8 cellular contexts compared by ENCODE assay signal in the genomic region with DNA sequence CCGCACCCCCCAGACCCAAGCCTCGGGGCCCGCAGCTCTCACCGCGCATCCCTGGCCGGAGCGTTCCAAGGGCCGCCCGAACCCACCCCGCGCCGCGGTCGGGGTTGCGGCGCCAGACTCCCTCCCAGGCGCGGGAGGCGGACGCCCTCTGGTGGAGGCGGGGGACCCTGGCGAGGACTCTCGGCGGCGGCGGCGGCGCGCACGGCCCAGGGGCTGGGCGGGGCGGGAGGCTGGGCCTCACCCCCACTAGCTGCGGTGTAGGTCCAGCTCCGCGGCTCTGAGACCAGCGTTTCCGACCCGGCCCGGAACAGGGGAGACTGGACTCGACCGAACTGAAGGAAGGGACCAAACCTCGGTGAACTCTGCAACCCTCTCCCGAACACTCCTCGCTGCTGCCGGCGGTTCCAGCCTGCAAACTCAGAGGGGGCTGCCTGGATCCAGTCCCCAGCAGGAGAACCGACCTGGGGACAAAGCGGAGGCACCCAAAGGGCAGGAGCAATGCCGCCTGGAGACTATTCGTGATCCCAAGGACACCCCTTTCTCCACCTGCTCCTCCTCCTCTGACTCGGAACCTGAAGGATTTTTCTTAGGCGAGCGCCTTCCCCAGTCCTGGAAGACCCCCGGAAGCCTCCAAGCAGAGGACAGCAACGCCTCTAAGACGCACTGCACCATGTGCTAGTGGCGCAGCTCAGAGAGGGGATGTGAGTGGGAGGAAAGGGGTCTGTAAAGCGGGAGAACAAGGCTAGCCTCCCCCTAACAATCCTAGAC. TPM values are rescaled to one million over a fixed set of nuclear protein-coding genes. Genes with fewer than 3 reads are reported as not detected.
DNase-seq lines count a peak whose midpoint lies in the region; ATAC-seq and TF ChIP-seq lines count a peak whose summit lies in the region.

No MANE protein-coding gene starts in this region.

- H3K9me3 ChIP-seq in AG04450 (ENCODE audit: control insufficient read depth, insufficient read depth, low read length), result no peaks in the 10 kb centered on the region; the same call in 1 of the 2 replicates

- DNase-seq in AG04450 (ENCODE audit: low read depth, low spot score) (no peak), NCI-H446 treated with DMSO at 0.1 percent for 48 hours (lab: John Stamatoyannopoulos, UW) (peak; percentile 36), left kidney (ENCODE audit: low read depth, low spot score) (peak; percentile 95)
- peak; percentile 91 for DNase-seq in activated CD4-positive, alpha-beta T cell treated with anti-CD3 and anti-CD28 coated beads for 48 hours
- DNase-seq in stimulated activated CD4-positive, alpha-beta T cell treated with anti-CD3 and anti-CD28 coated beads, Interleukin-1b, Interleukin-23, amount 100 ng/mL, for 48 hours, result peak; percentile 83

- peak; percentile 54 for TF ChIP-seq CTCF in AG04450 (IDR thresholded peaks at IDR 0.05; ENCODE audit: low read depth, low read length)

- H3K27me3 ChIP-seq in AG04450 (ENCODE audit: control insufficient read depth, insufficient read depth, low read length), result no peaks in the 10 kb centered on the region

- peak overlapping the region; percentile 84 for H3K27ac ChIP-seq in AG04450 (ENCODE audit: low read depth, low read length)
- H3K27ac ChIP-seq in cingulate gyrus (ENCODE audit: low read depth, low read length), result peak overlapping the region; percentile 96

- POLR2A ChIA-PET in AG04450 (lab: Yijun Ruan, JAX), result interaction anchor here (0.6 to 2.4 kb wide), 6 partner anchors 25 to 155 kb away, joined by 3 to 17 read pairs (median 3); partner anchors contain the start of genes BYSL, CCND3, MED20 and USP49

- H3K4me3 ChIP-seq in AG04450 (ENCODE audit: low read depth, low read length), result peak overlapping the region; percentile 100

- ATAC-seq in GM18867 (IDR thresholded peaks at IDR 0.05; ENCODE audit: unreplicated experiment) (peak; percentile 70), HG03108 (IDR thresholded peaks at IDR 0.05; ENCODE audit: unreplicated experiment) (peak; percentile 56)

- CTCF ChIA-PET in AG04450 (lab: Charles Lee), result interaction anchor here (0.5 to 5.9 kb wide), 65 partner anchors 10 to 765 kb away, joined by 3 to 75 read pairs (median 5); partner anchors contain the start of genes BYSL, MED20 and TAF8

RNA-seq across cellular contexts. Expression of gene TOMM6, which starts 0.9 kb away (rescaled TPM):
- polyA plus RNA-seq in AG04450 (2011; rRNA removed), result 165 and 192 TPM in 2 replicates
- polyA minus RNA-seq in AG04450 (2011; rRNA and poly(A)+ RNA removed), result 49.3 and 52.0 TPM in 2 replicates

RNA-seq across cellular contexts. Expression of gene PRICKLE4, which starts 6.1 kb away (rescaled TPM):
- 0.12 TPM in 1 of 2 replicates, not detected in the other for polyA plus RNA-seq in AG04450 (2011; rRNA removed)
- not detected in 2 replicates for polyA minus RNA-seq in AG04450 (2011; rRNA and poly(A)+ RNA removed)

RNA-seq across cellular contexts. Expression of gene FRS3, which starts 6.9 kb away (rescaled TPM):
- 2.2 and 2.6 TPM in 2 replicates for polyA plus RNA-seq in AG04450 (2011; rRNA removed)
- polyA minus RNA-seq in AG04450 (2011; rRNA and poly(A)+ RNA removed), result 3.1 and 3.4 TPM in 2 replicates

RNA-seq across cellular contexts. Expression of gene PGC, which starts 39.4 kb away (rescaled TPM):
- polyA plus RNA-seq in AG04450 (2011; rRNA removed), result not detected in 2 replicates
- not detected in 2 replicates for polyA minus RNA-seq in AG04450 (2011; rRNA and poly(A)+ RNA removed)

RNA-seq across cellular contexts. Expression of gene TFEB, which starts 51.2 kb away (rescaled TPM):
- 3.9 and 4.3 TPM in 2 replicates for polyA plus RNA-seq in AG04450 (2011; rRNA removed)
- 4.4 and 8.0 TPM in 2 replicates for polyA minus RNA-seq in AG04450 (2011; rRNA and poly(A)+ RNA removed)
